36 cellular contexts compared by ENCODE assay signal in the genomic region with DNA sequence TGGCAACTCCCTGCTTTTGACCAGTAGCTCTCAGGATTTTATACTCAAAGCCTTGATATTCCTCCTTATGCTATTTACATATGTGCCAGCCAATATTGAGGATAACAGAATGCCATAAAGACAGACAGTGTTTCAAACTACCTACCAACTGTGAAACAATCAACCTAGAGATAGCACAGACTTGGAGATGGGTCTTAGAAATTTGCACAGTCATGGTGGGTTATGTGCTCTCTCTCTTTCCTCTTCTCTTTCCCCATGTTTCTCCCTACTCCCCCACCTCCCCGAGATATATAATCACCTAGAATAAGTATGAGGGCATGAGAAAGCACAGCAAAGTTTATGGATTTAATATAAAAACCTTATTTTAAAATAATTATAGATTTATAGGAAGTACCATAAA. TPM values are rescaled to one million over a fixed set of nuclear protein-coding genes. Genes with fewer than 3 reads are reported as not detected.
"Had no signal": no experiment of that assay in that cellular context is flagged by ENCODE, and none has a peak within 500 bp of the region (broad histone marks: within the 10 kb centered on the region; RNA-seq: fewer than 3 reads in every experiment).

No MANE protein-coding gene starts in this region.

- H3K36me3 Mint-ChIP-seq: activated CD8-positive, alpha-beta memory T cell treated with anti-CD3 and anti-CD28 coated beads, Interleukin-2, amount 10 ng/mL, durations not matched to agents 7 days and 5 days; activated naive CD4-positive, alpha-beta T cell treated with anti-CD3 and anti-CD28 coated beads, Interleukin-2, amount 10 ng/mL, durations not matched to agents 7 days and 5 days; activated naive CD4-positive, alpha-beta T cell treated with anti-CD3 and anti-CD28 coated beads, Interleukin-2, amount 50 U/mL, for 24 hours; activated naive CD8-positive, alpha-beta T cell; activated naive CD8-positive, alpha-beta T cell treated with anti-CD3 and anti-CD28 coated beads, Interleukin-2, amount 10 ng/mL, durations not matched to agents 7 days and 5 days; brain had no signal

- ATAC-seq: activated CD8-positive, alpha-beta memory T cell treated with anti-CD3 and anti-CD28 coated beads, Interleukin-2, amount 10 ng/mL, durations not matched to agents 7 days and 5 days; activated CD8-positive, alpha-beta T cell treated with anti-CD3 and anti-CD28 coated beads, Interleukin-2, amount 10 ng/mL, durations not matched to agents 7 days and 5 days; activated naive CD8-positive, alpha-beta T cell treated with anti-CD3 and anti-CD28 coated beads, Interleukin-2, amount 50 U/mL, for 24 hours had no signal

- H3K9me3 Mint-ChIP-seq: activated B cell treated with CpG ODN at 0.5 μM for 24 hours; activated CD4-positive, alpha-beta memory T cell treated with anti-CD3 and anti-CD28 coated beads, Interleukin-2, amount 10 ng/mL, durations not matched to agents 7 days and 5 days; activated CD4-positive, alpha-beta T cell treated with anti-CD3 and anti-CD28 coated beads, Interleukin-2, amount 10 ng/mL, durations not matched to agents 7 days and 5 days; activated naive CD4-positive, alpha-beta T cell treated with anti-CD3 and anti-CD28 coated beads, Interleukin-2, amount 10 ng/mL, durations not matched to agents 7 days and 5 days; activated naive CD4-positive, alpha-beta T cell treated with anti-CD3 and anti-CD28 coated beads, Interleukin-2, amount 50 U/mL, for 24 hours; activated naive CD8-positive, alpha-beta T cell treated with anti-CD3 and anti-CD28 coated beads, Interleukin-2, amount 10 ng/mL, durations not matched to agents 7 days and 5 days; activated naive CD8-positive, alpha-beta T cell treated with anti-CD3 and anti-CD28 coated beads, Interleukin-2, amount 50 U/mL, for 24 hours; activated T-cell treated with anti-CD3 and anti-CD28 coated beads, Interleukin-2, amount 50 U/mL, for 24 hours; activated T-helper 2 cell treated with anti-CD3 and anti-CD28 coated beads, Interferon-gamma antibody, Interleukin-2, Interleukin-4, amounts not matched to agents 10 μg/mL and 5 μg/mL and 100 μg/mL, durations not matched to agents 14 hours and 24 hours and 36 hours; central memory CD8-positive, alpha-beta T cell; T-helper 1 cell treated with Interleukin-12 subunit alpha and Interleukin-12 subunit beta and Interleukin-4 antibody, amounts not matched to agents 30 μg/mL and 1 μg/mL, for 36 hours; T-helper 2 cell treated with Interferon-gamma antibody and Interleukin-4, amounts not matched to agents 5 μg/mL and 100 μg/mL, for 36 hours had no signal

- H3K27me3 ChIP-seq: ascending aorta, cardiac muscle cell had no signal

- H3K4me3 ChIP-seq: ascending aorta, cardiac muscle cell had no signal

- H3K4me1 ChIP-seq: ascending aorta had no signal

- FAIRE-seq: bronchial epithelial cell, TTC549 had no signal

- H3K27ac ChIP-seq: ascending aorta, cardiac muscle cell, VCaP had no signal

- DNase-seq: activated B cell treated with CpG ODN at 0.5 μM for 24 hours; activated CD4-positive, alpha-beta memory T cell treated with anti-CD3 and anti-CD28 coated beads, Interleukin-2, amount 10 ng/mL, durations not matched to agents 7 days and 5 days; activated CD4-positive, alpha-beta T cell treated with anti-CD3 and anti-CD28 coated beads for 48 hours; activated CD4-positive, alpha-beta T cell treated with anti-CD3 and anti-CD28 coated beads, Interleukin-2, amount 10 ng/mL, durations not matched to agents 7 days and 5 days; activated CD4-positive, alpha-beta T cell treated with anti-CD3 and anti-CD28 coated beads, Interleukin-2, amount 50 U/mL, for 48 hours; activated CD4-positive, CD25-positive, alpha-beta regulatory T cell treated with anti-CD3 and anti-CD28 coated beads, Interleukin-2, amount 50 U/mL, for 72 hours; activated CD8-positive, alpha-beta memory T cell treated with anti-CD3 and anti-CD28 coated beads for 24 hours; activated CD8-positive, alpha-beta memory T cell treated with anti-CD3 and anti-CD28 coated beads, Interleukin-2, amount 10 ng/mL, durations not matched to agents 7 days and 5 days; activated CD8-positive, alpha-beta memory T cell treated with anti-CD3 and anti-CD28 coated beads, Interleukin-2, amount 50 U/mL, for 48 hours; activated CD8-positive, alpha-beta T cell treated with anti-CD3 and anti-CD28 coated beads, Interleukin-2, amount 10 ng/mL, durations not matched to agents 7 days and 5 days; activated effector memory CD4-positive, alpha-beta T cell treated with Interleukin-2 at 50 U/mL for 16 hours; activated gamma-delta T cell; activated naive CD4-positive, alpha-beta T cell treated with anti-CD3 and anti-CD28 coated beads, Interleukin-2, amount 10 ng/mL, durations not matched to agents 7 days and 5 days; activated naive CD4-positive, alpha-beta T cell treated with Interleukin-2 at 50 U/mL for 16 hours; activated naive CD8-positive, alpha-beta T cell treated with anti-CD3 and anti-CD28 coated beads, Interleukin-2, amount 10 ng/mL, durations not matched to agents 7 days and 5 days; activated naive CD8-positive, alpha-beta T cell treated with anti-CD3 and anti-CD28 coated beads, Interleukin-2, amount 50 U/mL, for 24 hours; activated T-cell treated with anti-CD3 and anti-CD28 coated beads, Interleukin-2, amount 50 U/mL, for 24 hours; activated T-cell treated with anti-CD3 and anti-CD28 coated beads, Interleukin-2, amount 50 U/mL, for 48 hours; amygdala; caudate nucleus; cerebellar nuclear complex; T-helper 2 cell; T-helper 9 cell had no signal

- H3K4me1 Mint-ChIP-seq: activated B cell treated with CpG ODN at 0.5 μM for 24 hours had no signal

- H3K27me3 Mint-ChIP-seq: activated B cell treated with CpG ODN at 0.5 μM for 24 hours; activated CD4-positive, alpha-beta memory T cell treated with anti-CD3 and anti-CD28 coated beads, Interleukin-2, amount 10 ng/mL, durations not matched to agents 7 days and 5 days; activated CD4-positive, alpha-beta T cell treated with anti-CD3 and anti-CD28 coated beads, Interleukin-2, amount 10 ng/mL, durations not matched to agents 7 days and 5 days; activated CD8-positive, alpha-beta memory T cell treated with anti-CD3 and anti-CD28 coated beads, Interleukin-2, amount 10 ng/mL, durations not matched to agents 7 days and 5 days; activated naive CD4-positive, alpha-beta T cell treated with anti-CD3 and anti-CD28 coated beads, Interleukin-2, amount 50 U/mL, for 24 hours; activated naive CD8-positive, alpha-beta T cell treated with anti-CD3 and anti-CD28 coated beads, Interleukin-2, amount 10 ng/mL, durations not matched to agents 7 days and 5 days; activated T-cell treated with anti-CD3 and anti-CD28 coated beads, Interleukin-2, amount 50 U/mL, for 24 hours; central memory CD8-positive, alpha-beta T cell had no signal

- H3K9me3 ChIP-seq: ascending aorta had no signal

- H3K27ac Mint-ChIP-seq: activated B cell treated with CpG ODN at 0.5 μM for 24 hours; activated CD4-positive, alpha-beta memory T cell treated with anti-CD3 and anti-CD28 coated beads, Interleukin-2, amount 10 ng/mL, durations not matched to agents 7 days and 5 days; activated CD4-positive, alpha-beta T cell treated with anti-CD3 and anti-CD28 coated beads, Interleukin-2, amount 10 ng/mL, durations not matched to agents 7 days and 5 days; activated CD8-positive, alpha-beta memory T cell treated with anti-CD3 and anti-CD28 coated beads, Interleukin-2, amount 10 ng/mL, durations not matched to agents 7 days and 5 days; activated CD8-positive, alpha-beta T cell treated with anti-CD3 and anti-CD28 coated beads, Interleukin-2, amount 10 ng/mL, durations not matched to agents 7 days and 5 days; activated naive CD4-positive, alpha-beta T cell treated with anti-CD3 and anti-CD28 coated beads, Interleukin-2, amount 50 U/mL, for 24 hours; activated naive CD8-positive, alpha-beta T cell; activated naive CD8-positive, alpha-beta T cell treated with anti-CD3 and anti-CD28 coated beads, Interleukin-2, amount 10 ng/mL, durations not matched to agents 7 days and 5 days; activated naive CD8-positive, alpha-beta T cell treated with anti-CD3 and anti-CD28 coated beads, Interleukin-2, amount 50 U/mL, for 24 hours; activated T-cell treated with anti-CD3 and anti-CD28 coated beads, Interleukin-2, amount 50 U/mL, for 24 hours; activated T-helper 2 cell treated with anti-CD3 and anti-CD28 coated beads, Interferon-gamma antibody, Interleukin-2, Interleukin-4, amounts not matched to agents 10 μg/mL and 5 μg/mL and 100 μg/mL, durations not matched to agents 14 hours and 24 hours and 36 hours; brain; T-helper 1 cell treated with Interleukin-12 subunit alpha and Interleukin-12 subunit beta and Interleukin-4 antibody, amounts not matched to agents 30 μg/mL and 1 μg/mL, for 36 hours; T-helper 2 cell treated with Interferon-gamma antibody and Interleukin-4, amounts not matched to agents 5 μg/mL and 100 μg/mL, for 36 hours had no signal

- H3K4me3 Mint-ChIP-seq: activated B cell treated with CpG ODN at 0.5 μM for 24 hours; activated CD4-positive, alpha-beta memory T cell treated with anti-CD3 and anti-CD28 coated beads, Interleukin-2, amount 10 ng/mL, durations not matched to agents 7 days and 5 days; activated CD4-positive, alpha-beta T cell treated with anti-CD3 and anti-CD28 coated beads, Interleukin-2, amount 10 ng/mL, durations not matched to agents 7 days and 5 days; activated CD8-positive, alpha-beta memory T cell treated with anti-CD3 and anti-CD28 coated beads, Interleukin-2, amount 10 ng/mL, durations not matched to agents 7 days and 5 days; activated CD8-positive, alpha-beta T cell treated with anti-CD3 and anti-CD28 coated beads, Interleukin-2, amount 10 ng/mL, durations not matched to agents 7 days and 5 days; activated naive CD4-positive, alpha-beta T cell treated with anti-CD3 and anti-CD28 coated beads, Interleukin-2, amount 10 ng/mL, durations not matched to agents 7 days and 5 days; activated naive CD4-positive, alpha-beta T cell treated with anti-CD3 and anti-CD28 coated beads, Interleukin-2, amount 50 U/mL, for 24 hours; activated naive CD8-positive, alpha-beta T cell; activated naive CD8-positive, alpha-beta T cell treated with anti-CD3 and anti-CD28 coated beads, Interleukin-2, amount 10 ng/mL, durations not matched to agents 7 days and 5 days; activated naive CD8-positive, alpha-beta T cell treated with anti-CD3 and anti-CD28 coated beads, Interleukin-2, amount 50 U/mL, for 24 hours; activated T-cell treated with anti-CD3 and anti-CD28 coated beads, Interleukin-2, amount 50 U/mL, for 24 hours; brain; central memory CD8-positive, alpha-beta T cell; T-helper 1 cell treated with Interleukin-12 subunit alpha and Interleukin-12 subunit beta and Interleukin-4 antibody, amounts not matched to agents 30 μg/mL and 1 μg/mL, for 36 hours; T-helper 2 cell treated with Interferon-gamma antibody and Interleukin-4, amounts not matched to agents 5 μg/mL and 100 μg/mL, for 36 hours had no signal

- H3K36me3 ChIP-seq: ascending aorta, cardiac muscle cell had no signal

RNA-seq across cellular contexts. Expression of a gene that starts 33.0 kb away (rescaled TPM):
- total RNA-seq: ascending aorta, chondrocyte had no signal
